ENCODE assay signal across 1 cellular context in genomic region chr18:23499571-23499889, GRCh38.
TF ChIP-seq lines count a peak whose summit lies in the region.

No MANE protein-coding gene starts in this region.

TF ChIP-seq in IMR-90, 13 proteins besides CTCF, POLR2A, EP300 and RAD21:
- no peak for TF ChIP-seq RFX5 (IDR thresholded peaks at IDR 0.05; ENCODE audit: low read depth, low read length)
- no peak for TF ChIP-seq FOS (IDR thresholded peaks at IDR 0.05; ENCODE audit: low read depth, low read length)
- TF ChIP-seq MAFK (IDR thresholded peaks at IDR 0.05; ENCODE audit: low read depth, low read length) = no peak
- no peak for TF ChIP-seq NFE2L2 (IDR thresholded peaks at IDR 0.05; ENCODE audit: low read depth, low read length)
- TF ChIP-seq SMC3 (IDR thresholded peaks at IDR 0.05; ENCODE audit: low read depth, low read length) = no peak
- TF ChIP-seq BHLHE40 (IDR thresholded peaks at IDR 0.05; ENCODE audit: low read depth, low read length) = no peak
- TF ChIP-seq, protein P1, sequence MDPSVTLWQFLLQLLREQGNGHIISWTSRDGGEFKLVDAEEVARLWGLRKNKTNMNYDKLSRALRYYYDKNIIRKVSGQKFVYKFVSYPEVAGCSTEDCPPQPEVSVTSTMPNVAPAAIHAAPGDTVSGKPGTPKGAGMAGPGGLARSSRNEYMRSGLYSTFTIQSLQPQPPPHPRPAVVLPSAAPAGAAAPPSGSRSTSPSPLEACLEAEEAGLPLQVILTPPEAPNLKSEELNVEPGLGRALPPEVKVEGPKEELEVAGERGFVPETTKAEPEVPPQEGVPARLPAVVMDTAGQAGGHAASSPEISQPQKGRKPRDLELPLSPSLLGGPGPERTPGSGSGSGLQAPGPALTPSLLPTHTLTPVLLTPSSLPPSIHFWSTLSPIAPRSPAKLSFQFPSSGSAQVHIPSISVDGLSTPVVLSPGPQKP (IDR thresholded peaks at IDR 0.05; ENCODE audit: borderline replicate concordance, low read depth, low read length) = no peak
- TF ChIP-seq MAZ (IDR thresholded peaks at IDR 0.05; ENCODE audit: borderline replicate concordance, low read depth, low read length) = no peak
- TF ChIP-seq CEBPB (IDR thresholded peaks at IDR 0.05; ENCODE audit: low read depth, low read length) = no peak
- TF ChIP-seq CHD1 (IDR thresholded peaks at IDR 0.05; ENCODE audit: low read depth, low read length) = no peak
- TF ChIP-seq MXI1 (IDR thresholded peaks at IDR 0.05; ENCODE audit: borderline replicate concordance, low read depth, low read length) = no peak
- TF ChIP-seq, protein P2, sequence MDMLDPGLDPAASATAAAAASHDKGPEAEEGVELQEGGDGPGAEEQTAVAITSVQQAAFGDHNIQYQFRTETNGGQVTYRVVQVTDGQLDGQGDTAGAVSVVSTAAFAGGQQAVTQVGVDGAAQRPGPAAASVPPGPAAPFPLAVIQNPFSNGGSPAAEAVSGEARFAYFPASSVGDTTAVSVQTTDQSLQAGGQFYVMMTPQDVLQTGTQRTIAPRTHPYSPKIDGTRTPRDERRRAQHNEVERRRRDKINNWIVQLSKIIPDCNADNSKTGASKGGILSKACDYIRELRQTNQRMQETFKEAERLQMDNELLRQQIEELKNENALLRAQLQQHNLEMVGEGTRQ (IDR thresholded peaks at IDR 0.05; ENCODE audit: low read depth, low read length) = no peak
- TF ChIP-seq RCOR1 (IDR thresholded peaks at IDR 0.05; ENCODE audit: insufficient replicate concordance, low read length) = no peak
